Comparison of ENCODE assay signal across 8 cellular contexts in genomic region chr4:141711211-141711610, GRCh38.
DNase-seq lines count a peak whose midpoint lies in the region; ATAC-seq and TF ChIP-seq lines count a peak whose summit lies in the region.

No MANE protein-coding gene starts in this region.

- H3K27ac Mint-ChIP-seq in type B pancreatic cell = no peak overlapping the region

- TF ChIP-seq CTCF in type B pancreatic cell (conservative IDR thresholded peaks at IDR 0.05) = peak; percentile 74

- no peaks in the 10 kb centered on the region for H3K4me1 Mint-ChIP-seq in type B pancreatic cell (ENCODE audit: unreplicated experiment)

- DNase-seq in Right ventricle myocardium superior = peak; percentile 36
- DNase-seq in left ventricle myocardium superior = no peak
- peak; percentile 21 for DNase-seq in NAMALWA (ENCODE audit: low spot score)
- DNase-seq in fibroblast of peridontal ligament (ENCODE audit: extremely low read depth) = peak; percentile 64
- DNase-seq in type B pancreatic cell (ENCODE audit: extremely low spot score, unreplicated experiment) = no peak
- no peak for DNase-seq in activated T-cell treated with anti-CD3 and anti-CD28 coated beads for 4 hours
- no peak for DNase-seq in NCI-H2081 treated with DMSO at 0.1 percent for 48 hours (lab: John Stamatoyannopoulos, UW)

- intact Hi-C loops in Right ventricle myocardium superior (cut with DNase I) = loop anchor here (5.0 kb wide), 1 partner anchor 364 kb away; no protein-coding TSS in a partner anchor
- intact Hi-C loops in left ventricle myocardium superior (cut with micrococcal nuclease) = loop anchor here (5.0 kb wide), 1 partner anchor 404 kb away; no protein-coding TSS in a partner anchor

- peaks cover 5% of the 10 kb centered on the region for H3K9me3 Mint-ChIP-seq in type B pancreatic cell

- ATAC-seq in Right ventricle myocardium superior (ENCODE audit: poor library complexity) (no peak), left ventricle myocardium superior (no peak), HG03432 (IDR thresholded peaks at IDR 0.05; ENCODE audit: unreplicated experiment) (no peak)

- H3K27me3 Mint-ChIP-seq in type B pancreatic cell = no peaks in the 10 kb centered on the region

- H3K4me3 Mint-ChIP-seq in type B pancreatic cell = no peak overlapping the region

- no peaks in the 10 kb centered on the region for H3K36me3 Mint-ChIP-seq in type B pancreatic cell

Comparison
In these comparisons a context has a peak if more than half of its experiments do, and no peak if none do; other contexts are left out.
1. DNase-seq: peak in Right ventricle myocardium superior (single experiment), NAMALWA (single experiment) and fibroblast of peridontal ligament (single experiment); none in left ventricle myocardium superior (single experiment), type B pancreatic cell (single experiment), activated T-cell treated with anti-CD3 and anti-CD28 coated beads for 4 hours (single experiment) and NCI-H2081 treated with DMSO at 0.1 percent for 48 hours (single experiment).